In the genomic region with DNA sequence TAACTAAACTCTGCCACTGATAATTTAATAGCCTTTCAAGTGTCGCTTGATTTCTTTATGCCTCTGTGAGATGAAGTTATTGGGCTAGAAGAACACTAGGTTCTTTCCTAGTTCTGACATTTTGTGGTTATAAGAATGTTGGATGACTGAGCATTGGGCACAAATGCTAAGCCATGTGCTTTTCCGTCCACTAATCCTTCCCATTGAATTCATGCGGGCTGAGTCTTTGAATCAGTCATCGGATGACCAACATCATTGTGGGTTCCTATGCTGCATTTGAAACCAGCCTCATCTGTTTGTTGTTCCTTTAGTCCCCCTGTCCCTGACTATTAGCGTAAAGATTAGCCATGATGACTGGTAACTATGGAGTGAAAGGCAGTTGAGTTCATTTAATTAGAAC, we compare ENCODE assay signal across 1 cellular context.
TF ChIP-seq lines count a peak whose summit lies in the region.

No MANE protein-coding gene starts in this region.

TF ChIP-seq in A549, 52 proteins besides CTCF, POLR2A, EP300 and RAD21 (continued from another document):
- TF ChIP-seq, protein P1, sequence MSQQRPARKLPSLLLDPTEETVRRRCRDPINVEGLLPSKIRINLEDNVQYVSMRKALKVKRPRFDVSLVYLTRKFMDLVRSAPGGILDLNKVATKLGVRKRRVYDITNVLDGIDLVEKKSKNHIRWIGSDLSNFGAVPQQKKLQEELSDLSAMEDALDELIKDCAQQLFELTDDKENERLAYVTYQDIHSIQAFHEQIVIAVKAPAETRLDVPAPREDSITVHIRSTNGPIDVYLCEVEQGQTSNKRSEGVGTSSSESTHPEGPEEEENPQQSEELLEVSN (IDR thresholded peaks at IDR 0.05; ENCODE audit: borderline replicate concordance, low read depth), result no peak
- TF ChIP-seq JUN (IDR thresholded peaks at IDR 0.05), result peak in 1 of 2 experiments; percentile 28; a peak in 1 of 5 replicates
- no peak for TF ChIP-seq ZC3H11A (IDR thresholded peaks at IDR 0.05)
- TF ChIP-seq, protein P2, sequence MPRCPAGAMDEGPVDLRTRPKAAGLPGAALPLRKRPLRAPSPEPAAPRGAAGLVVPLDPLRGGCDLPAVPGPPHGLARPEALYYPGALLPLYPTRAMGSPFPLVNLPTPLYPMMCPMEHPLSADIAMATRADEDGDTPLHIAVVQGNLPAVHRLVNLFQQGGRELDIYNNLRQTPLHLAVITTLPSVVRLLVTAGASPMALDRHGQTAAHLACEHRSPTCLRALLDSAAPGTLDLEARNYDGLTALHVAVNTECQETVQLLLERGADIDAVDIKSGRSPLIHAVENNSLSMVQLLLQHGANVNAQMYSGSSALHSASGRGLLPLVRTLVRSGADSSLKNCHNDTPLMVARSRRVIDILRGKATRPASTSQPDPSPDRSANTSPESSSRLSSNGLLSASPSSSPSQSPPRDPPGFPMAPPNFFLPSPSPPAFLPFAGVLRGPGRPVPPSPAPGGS (IDR thresholded peaks at IDR 0.05), result no peak
- no peak for TF ChIP-seq ESRRA (IDR thresholded peaks at IDR 0.05; ENCODE audit: borderline replicate concordance, low read length)
- peak; percentile 10 for TF ChIP-seq MAFK (IDR thresholded peaks at IDR 0.05; ENCODE audit: partially characterized antibody)
- TF ChIP-seq EHF (CRISPR knock-in tag; IDR thresholded peaks at IDR 0.05), result 0 out of 2 replicates have a peak, but pooled peaks have one; percentile 24
- no peak for TF ChIP-seq MAZ (IDR thresholded peaks at IDR 0.05; ENCODE audit: borderline replicate concordance, low read depth, low read length)
- no peak for TF ChIP-seq HOXB5 (CRISPR knock-in tag; IDR thresholded peaks at IDR 0.05)
- no peak for TF ChIP-seq FOXS1 (CRISPR knock-in tag; IDR thresholded peaks at IDR 0.05)
- TF ChIP-seq RNF2 (IDR thresholded peaks at IDR 0.05; ENCODE audit: borderline replicate concordance, low read depth), result no peak
- TF ChIP-seq FOSB (CRISPR knock-in tag; IDR thresholded peaks at IDR 0.05), result peak; percentile 74; the same call in 1 of the 2 replicates
- no peak; the same call in none of the 2 replicates for TF ChIP-seq HOXA7 (CRISPR knock-in tag; IDR thresholded peaks at IDR 0.05)
- TF ChIP-seq RCOR1 (IDR thresholded peaks at IDR 0.05; ENCODE audit: low read depth, low read length), result no peak
- TF ChIP-seq, protein P3, sequence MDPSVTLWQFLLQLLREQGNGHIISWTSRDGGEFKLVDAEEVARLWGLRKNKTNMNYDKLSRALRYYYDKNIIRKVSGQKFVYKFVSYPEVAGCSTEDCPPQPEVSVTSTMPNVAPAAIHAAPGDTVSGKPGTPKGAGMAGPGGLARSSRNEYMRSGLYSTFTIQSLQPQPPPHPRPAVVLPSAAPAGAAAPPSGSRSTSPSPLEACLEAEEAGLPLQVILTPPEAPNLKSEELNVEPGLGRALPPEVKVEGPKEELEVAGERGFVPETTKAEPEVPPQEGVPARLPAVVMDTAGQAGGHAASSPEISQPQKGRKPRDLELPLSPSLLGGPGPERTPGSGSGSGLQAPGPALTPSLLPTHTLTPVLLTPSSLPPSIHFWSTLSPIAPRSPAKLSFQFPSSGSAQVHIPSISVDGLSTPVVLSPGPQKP (IDR thresholded peaks at IDR 0.05; ENCODE audit: low read depth, low read length), result no peak
- peak; percentile 70; the same call in 1 of the 2 replicates for TF ChIP-seq RARB (CRISPR knock-in tag; IDR thresholded peaks at IDR 0.05)
- TF ChIP-seq CEBPB (IDR thresholded peaks at IDR 0.05), result no peak
- TF ChIP-seq, protein P4, sequence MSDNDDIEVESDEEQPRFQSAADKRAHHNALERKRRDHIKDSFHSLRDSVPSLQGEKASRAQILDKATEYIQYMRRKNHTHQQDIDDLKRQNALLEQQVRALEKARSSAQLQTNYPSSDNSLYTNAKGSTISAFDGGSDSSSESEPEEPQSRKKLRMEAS (IDR thresholded peaks at IDR 0.05), result 0 out of 2 replicates have a peak, but pooled peaks have one; percentile 31
- TF ChIP-seq, protein P5, sequence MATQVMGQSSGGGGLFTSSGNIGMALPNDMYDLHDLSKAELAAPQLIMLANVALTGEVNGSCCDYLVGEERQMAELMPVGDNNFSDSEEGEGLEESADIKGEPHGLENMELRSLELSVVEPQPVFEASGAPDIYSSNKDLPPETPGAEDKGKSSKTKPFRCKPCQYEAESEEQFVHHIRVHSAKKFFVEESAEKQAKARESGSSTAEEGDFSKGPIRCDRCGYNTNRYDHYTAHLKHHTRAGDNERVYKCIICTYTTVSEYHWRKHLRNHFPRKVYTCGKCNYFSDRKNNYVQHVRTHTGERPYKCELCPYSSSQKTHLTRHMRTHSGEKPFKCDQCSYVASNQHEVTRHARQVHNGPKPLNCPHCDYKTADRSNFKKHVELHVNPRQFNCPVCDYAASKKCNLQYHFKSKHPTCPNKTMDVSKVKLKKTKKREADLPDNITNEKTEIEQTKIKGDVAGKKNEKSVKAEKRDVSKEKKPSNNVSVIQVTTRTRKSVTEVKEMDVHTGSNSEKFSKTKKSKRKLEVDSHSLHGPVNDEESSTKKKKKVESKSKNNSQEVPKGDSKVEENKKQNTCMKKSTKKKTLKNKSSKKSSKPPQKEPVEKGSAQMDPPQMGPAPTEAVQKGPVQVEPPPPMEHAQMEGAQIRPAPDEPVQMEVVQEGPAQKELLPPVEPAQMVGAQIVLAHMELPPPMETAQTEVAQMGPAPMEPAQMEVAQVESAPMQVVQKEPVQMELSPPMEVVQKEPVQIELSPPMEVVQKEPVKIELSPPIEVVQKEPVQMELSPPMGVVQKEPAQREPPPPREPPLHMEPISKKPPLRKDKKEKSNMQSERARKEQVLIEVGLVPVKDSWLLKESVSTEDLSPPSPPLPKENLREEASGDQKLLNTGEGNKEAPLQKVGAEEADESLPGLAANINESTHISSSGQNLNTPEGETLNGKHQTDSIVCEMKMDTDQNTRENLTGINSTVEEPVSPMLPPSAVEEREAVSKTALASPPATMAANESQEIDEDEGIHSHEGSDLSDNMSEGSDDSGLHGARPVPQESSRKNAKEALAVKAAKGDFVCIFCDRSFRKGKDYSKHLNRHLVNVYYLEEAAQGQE (IDR thresholded peaks at IDR 0.05), result no peak
- TF ChIP-seq CBX8 (IDR thresholded peaks at IDR 0.05), result no peak
- no peak for TF ChIP-seq SMC3 (IDR thresholded peaks at IDR 0.05)
- no peak for TF ChIP-seq KDM5A (IDR thresholded peaks at IDR 0.05)
- no peak for TF ChIP-seq HDAC2 (IDR thresholded peaks at IDR 0.05)
- TF ChIP-seq MYC (IDR thresholded peaks at IDR 0.05; ENCODE audit: borderline replicate concordance, low read length), result no peak
- no peak for TF ChIP-seq HEYL (CRISPR knock-in tag; IDR thresholded peaks at IDR 0.05)
- TF ChIP-seq GATA3 (IDR thresholded peaks at IDR 0.05; ENCODE audit: borderline replicate concordance), result no peak
- TF ChIP-seq NR3C1 (IDR thresholded peaks at IDR 0.05), result no peak
- no peak for TF ChIP-seq EHMT2 (IDR thresholded peaks at IDR 0.05; ENCODE audit: low read depth)
- TF ChIP-seq, protein P6, sequence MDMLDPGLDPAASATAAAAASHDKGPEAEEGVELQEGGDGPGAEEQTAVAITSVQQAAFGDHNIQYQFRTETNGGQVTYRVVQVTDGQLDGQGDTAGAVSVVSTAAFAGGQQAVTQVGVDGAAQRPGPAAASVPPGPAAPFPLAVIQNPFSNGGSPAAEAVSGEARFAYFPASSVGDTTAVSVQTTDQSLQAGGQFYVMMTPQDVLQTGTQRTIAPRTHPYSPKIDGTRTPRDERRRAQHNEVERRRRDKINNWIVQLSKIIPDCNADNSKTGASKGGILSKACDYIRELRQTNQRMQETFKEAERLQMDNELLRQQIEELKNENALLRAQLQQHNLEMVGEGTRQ (IDR thresholded peaks at IDR 0.05), result no peak
- TF ChIP-seq POLR2AphosphoS2 (conservative IDR thresholded peaks at IDR 0.05; ENCODE audit: low read length), result peak; percentile 84; the same call in 1 of the 2 replicates
- TF ChIP-seq, protein P7, sequence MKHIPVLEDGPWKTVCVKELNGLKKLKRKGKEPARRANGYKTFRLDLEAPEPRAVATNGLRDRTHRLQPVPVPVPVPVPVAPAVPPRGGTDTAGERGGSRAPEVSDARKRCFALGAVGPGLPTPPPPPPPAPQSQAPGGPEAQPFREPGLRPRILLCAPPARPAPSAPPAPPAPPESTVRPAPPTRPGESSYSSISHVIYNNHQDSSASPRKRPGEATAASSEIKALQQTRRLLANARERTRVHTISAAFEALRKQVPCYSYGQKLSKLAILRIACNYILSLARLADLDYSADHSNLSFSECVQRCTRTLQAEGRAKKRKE (CRISPR knock-in tag; IDR thresholded peaks at IDR 0.05; ENCODE audit: low read depth), result no peak
- no peak for TF ChIP-seq RFX5 (IDR thresholded peaks at IDR 0.05)
- no peak for TF ChIP-seq FOSL2 (IDR thresholded peaks at IDR 0.05)
- TF ChIP-seq FOSL2 (CRISPR knock-in tag; IDR thresholded peaks at IDR 0.05), result peak; percentile 19; the same call in 1 of the 2 replicates
- TF ChIP-seq, protein P8, sequence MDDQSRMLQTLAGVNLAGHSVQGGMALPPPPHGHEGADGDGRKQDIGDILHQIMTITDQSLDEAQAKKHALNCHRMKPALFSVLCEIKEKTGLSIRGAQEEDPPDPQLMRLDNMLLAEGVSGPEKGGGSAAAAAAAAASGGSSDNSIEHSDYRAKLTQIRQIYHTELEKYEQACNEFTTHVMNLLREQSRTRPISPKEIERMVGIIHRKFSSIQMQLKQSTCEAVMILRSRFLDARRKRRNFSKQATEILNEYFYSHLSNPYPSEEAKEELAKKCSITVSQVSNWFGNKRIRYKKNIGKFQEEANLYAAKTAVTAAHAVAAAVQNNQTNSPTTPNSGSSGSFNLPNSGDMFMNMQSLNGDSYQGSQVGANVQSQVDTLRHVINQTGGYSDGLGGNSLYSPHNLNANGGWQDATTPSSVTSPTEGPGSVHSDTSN (IDR thresholded peaks at IDR 0.05), result no peak
- no peak for TF ChIP-seq NFE2L2 (conservative IDR thresholded peaks at IDR 0.05; ENCODE audit: low read length)
- TF ChIP-seq CBX2 (IDR thresholded peaks at IDR 0.05; ENCODE audit: borderline replicate concordance, low read depth), result no peak
- no peak for TF ChIP-seq ZNF302 (CRISPR knock-in tag; IDR thresholded peaks at IDR 0.05)
- TF ChIP-seq KDM1A (IDR thresholded peaks at IDR 0.05; ENCODE audit: low read depth), result no peak
- TF ChIP-seq, protein P9, sequence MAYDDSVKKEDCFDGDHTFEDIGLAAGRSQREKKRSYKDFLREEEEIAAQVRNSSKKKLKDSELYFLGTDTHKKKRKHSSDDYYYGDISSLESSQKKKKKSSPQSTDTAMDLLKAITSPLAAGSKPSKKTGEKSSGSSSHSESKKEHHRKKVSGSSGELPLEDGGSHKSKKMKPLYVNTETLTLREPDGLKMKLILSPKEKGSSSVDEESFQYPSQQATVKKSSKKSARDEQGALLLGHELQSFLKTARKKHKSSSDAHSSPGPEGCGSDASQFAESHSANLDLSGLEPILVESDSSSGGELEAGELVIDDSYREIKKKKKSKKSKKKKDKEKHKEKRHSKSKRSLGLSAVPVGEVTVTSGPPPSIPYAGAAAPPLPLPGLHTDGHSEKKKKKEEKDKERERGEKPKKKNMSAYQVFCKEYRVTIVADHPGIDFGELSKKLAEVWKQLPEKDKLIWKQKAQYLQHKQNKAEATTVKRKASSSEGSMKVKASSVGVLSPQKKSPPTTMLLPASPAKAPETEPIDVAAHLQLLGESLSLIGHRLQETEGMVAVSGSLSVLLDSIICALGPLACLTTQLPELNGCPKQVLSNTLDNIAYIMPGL (CRISPR knock-in tag; IDR thresholded peaks at IDR 0.05; ENCODE audit: borderline replicate concordance), result peak; percentile 51; the same call in 1 of the 2 replicates
- peak; percentile 86; the same call in 1 of the 2 replicates for TF ChIP-seq TFCP2L1 (CRISPR knock-in tag; IDR thresholded peaks at IDR 0.05)
- TF ChIP-seq TP53 (CRISPR knock-in tag; IDR thresholded peaks at IDR 0.05), result no peak
- no peak for TF ChIP-seq CHD2 (IDR thresholded peaks at IDR 0.05; ENCODE audit: low read length, partially characterized antibody)
- no peak for TF ChIP-seq ZSCAN20 (CRISPR knock-in tag; IDR thresholded peaks at IDR 0.05)
- TF ChIP-seq JUNB (IDR thresholded peaks at IDR 0.05), result no peak
- no peak for TF ChIP-seq PHF8 (IDR thresholded peaks at IDR 0.05; ENCODE audit: borderline replicate concordance, low read depth)
- TF ChIP-seq, protein P10, sequence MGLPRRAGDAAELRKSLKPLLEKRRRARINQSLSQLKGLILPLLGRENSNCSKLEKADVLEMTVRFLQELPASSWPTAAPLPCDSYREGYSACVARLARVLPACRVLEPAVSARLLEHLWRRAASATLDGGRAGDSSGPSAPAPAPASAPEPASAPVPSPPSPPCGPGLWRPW (IDR thresholded peaks at IDR 0.05), result no peak
- TF ChIP-seq BHLHE40 (IDR thresholded peaks at IDR 0.05; ENCODE audit: low read depth, low read length), result no peak
- no peak for TF ChIP-seq NPAS2 (CRISPR knock-in tag; IDR thresholded peaks at IDR 0.05; ENCODE audit: borderline replicate concordance)
- TF ChIP-seq HOXB13 (CRISPR knock-in tag; IDR thresholded peaks at IDR 0.05; ENCODE audit: low read depth), result no peak
- TF ChIP-seq CHD4 (IDR thresholded peaks at IDR 0.05; ENCODE audit: borderline replicate concordance), result no peak
